31 cellular contexts compared by ENCODE assay signal in genomic region chr12:34600592-34601462, GRCh38.
DNase-seq lines count a peak whose midpoint lies in the region; ATAC-seq, FAIRE-seq and TF ChIP-seq lines count a peak whose summit lies in the region.
"Had no signal": no experiment of that assay in that cellular context is flagged by ENCODE, and none has a peak within 500 bp of the region (broad histone marks: within the 10 kb centered on the region; RNA-seq: fewer than 3 reads in every experiment).

No MANE protein-coding gene starts in this region.

- H3K27ac ChIP-seq in kidney (ENCODE audit: low read depth in 2 of 2, low read length in 2 of 2) (no peak overlapping the region), upper lobe of right lung (no peak overlapping the region)
- H3K27ac ChIP-seq: SK-N-MC, skin epidermis, stomach, tibial artery had no signal

- intact Hi-C loops in Right ventricle myocardium inferior (cut with DNase I), result no loop called here
- intact Hi-C loops in left ventricle myocardium superior (cut with micrococcal nuclease), result no loop called here
- intact Hi-C loops in kidney (cut with DNase I), result no loop called here
- intact Hi-C loops in upper lobe of right lung (cut with DNase I), result no loop called here

- H3K4me3 ChIP-seq in kidney (ENCODE audit: low read length in 2 of 2) (no peak overlapping the region), upper lobe of right lung (no peak overlapping the region)
- H3K4me3 ChIP-seq: K562, SK-N-MC, skin epidermis, stomach, tibial artery had no signal

- H3K36me3 ChIP-seq in kidney (ENCODE audit: control insufficient read depth in 1 of 2, insufficient read depth in 2 of 2, low read length in 2 of 2), result no peaks in the 10 kb centered on the region
- H3K36me3 ChIP-seq in upper lobe of right lung, result no peaks in the 10 kb centered on the region
- H3K36me3 ChIP-seq: stomach, tibial artery had no signal

- in situ Hi-C loops in GM13977 (cut with MboI; ENCODE audit: low pct_unique_long_range_greater_than_20kb, low sequenced_read_pairs, unreplicated experiment), result no loop called here

- H3K9ac ChIP-seq in kidney (ENCODE audit: low read length in 2 of 2), result no peak overlapping the region

- TF ChIP-seq CTCF in GM13977 (IDR thresholded peaks at IDR 0.05; ENCODE audit: extremely low read depth, insufficient read depth, missing control alignments) (no peak), kidney (IDR thresholded peaks at IDR 0.05; ENCODE audit: borderline replicate concordance, extremely low read depth, insufficient read depth) (no peak), upper lobe of right lung (IDR thresholded peaks at IDR 0.05) (no peak)

- DNase-seq in Right ventricle myocardium inferior (ENCODE audit: missing footprints) (peak; percentile 57), left ventricle myocardium superior (no peak), GM13977 (ENCODE audit: low spot score) (peak; percentile 0), kidney (peak; percentile 35), upper lobe of right lung (peak; percentile 56), T-helper 9 cell (no peak), NCI-H524 treated with DMSO at 0.1 percent for 48 hours (lab: John Stamatoyannopoulos, UW) (no peak)
- no peak for DNase-seq in stimulated activated naive CD4-positive, alpha-beta T cell (lab: John Stamatoyannopoulos, UW)
- DNase-seq: ACHN; activated CD4-positive, alpha-beta T cell treated with anti-CD3 and anti-CD28 coated beads for 36 hours; activated CD8-positive, alpha-beta memory T cell treated with anti-CD3 and anti-CD28 coated beads for 24 hours; C1 segment of cervical spinal cord; COR-L47; DMS79; effector memory CD4-positive, alpha-beta T cell; erythroblast; GDM1; mesenchymal stem cell; NCI-H1436; NCI-H2081 treated with DMSO at 0.1 percent for 48 hours; NCI-H226; NCI-H82; stimulated activated CD8-positive, alpha-beta memory T cell treated with anti-CD3 and anti-CD28 coated beads, Interleukin-4, amount 100 ng/mL, for 48 hours had no signal

- no peak for FAIRE-seq in kidney (lab: Jason Lieb, UNC)
- FAIRE-seq: GM18507, K562 had no signal

- no peak for ATAC-seq in Right ventricle myocardium inferior
- ATAC-seq in left ventricle myocardium superior, result no peak
- ATAC-seq in upper lobe of right lung, result no peak
- ATAC-seq: activated CD4-positive, alpha-beta T cell treated with anti-CD3 and anti-CD28 coated beads for 36 hours; HCT116; K562; T-helper 17 cell had no signal

- H3K9me3 ChIP-seq in kidney (ENCODE audit: control insufficient read depth in 1 of 2, low read length in 2 of 2) (peaks cover 0 to 28% of the 10 kb centered on the region in 2 donors), upper lobe of right lung (peaks cover 7% of the 10 kb centered on the region)

- H3K4me1 ChIP-seq in kidney (ENCODE audit: control insufficient read depth in 1 of 2, insufficient read depth in 1 of 2, low read depth in 1 of 2, low read length in 2 of 2) (no peaks in the 10 kb centered on the region), upper lobe of right lung (no peaks in the 10 kb centered on the region)
- H3K4me1 ChIP-seq: stomach, tibial artery had no signal

- no peaks in the 10 kb centered on the region for H3K27me3 ChIP-seq in upper lobe of right lung
- H3K27me3 ChIP-seq: stomach, tibial artery had no signal

Comparison
In these comparisons a context has a peak if more than half of its experiments do, and no peak if none do; other contexts are left out.
1. DNase-seq: peak in Right ventricle myocardium inferior (single experiment), GM13977 (single experiment), kidney (single experiment) and upper lobe of right lung (single experiment); none in left ventricle myocardium superior (single experiment), T-helper 9 cell (single experiment), stimulated activated naive CD4-positive, alpha-beta T cell (0 of 6) and NCI-H524 treated with DMSO at 0.1 percent for 48 hours (single experiment).